19 cellular contexts compared by ENCODE assay signal in the genomic region with DNA sequence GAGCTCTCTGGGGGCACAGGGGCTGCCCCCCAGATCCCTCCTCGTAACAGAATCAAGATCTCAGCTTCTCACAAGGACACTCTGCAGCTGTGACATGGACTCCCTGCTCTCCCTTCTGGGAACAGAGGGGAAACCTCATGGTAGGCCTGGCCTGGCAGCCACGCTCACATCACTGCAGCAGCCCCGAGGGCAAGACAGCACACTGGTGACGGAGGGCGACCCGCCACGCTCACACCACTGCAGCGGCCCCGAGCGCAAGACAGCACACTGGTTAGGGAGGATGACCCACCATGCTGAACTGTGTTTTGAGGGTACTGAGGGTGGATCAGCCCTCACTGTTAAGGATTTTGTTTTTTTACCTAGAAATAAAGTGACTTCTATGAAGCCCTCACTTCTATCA. TPM values are rescaled to one million over a fixed set of nuclear protein-coding genes. Genes with fewer than 3 reads are reported as not detected.
DNase-seq lines count a peak whose midpoint lies in the region; ATAC-seq and TF ChIP-seq lines count a peak whose summit lies in the region.
"Had no signal": no experiment of that assay in that cellular context is flagged by ENCODE, and none has a peak within 500 bp of the region (broad histone marks: within the 10 kb centered on the region; RNA-seq: fewer than 3 reads in every experiment).

No MANE protein-coding gene starts in this region.

- H3K4me3 ChIP-seq in left ventricle myocardium inferior = no peak overlapping the region
- no peak overlapping the region for H3K4me3 ChIP-seq in neuronal stem cell (ENCODE audit: low read length in 2 of 2)
- H3K4me3 ChIP-seq: GM23248 had no signal

- H3K27ac Mint-ChIP-seq in brain = peak overlapping the region in 4 of 5 experiments; percentile 0 to 91 (median 54)
- H3K27ac Mint-ChIP-seq: CD4-positive, CD25-positive, alpha-beta regulatory T cell; CD8-positive, alpha-beta memory T cell; IgD-negative memory B cell had no signal

- no peak overlapping the region for H3K4ac ChIP-seq in neuronal stem cell (ENCODE audit: low read length)

- H3K4me3 Mint-ChIP-seq in brain = no peak overlapping the region
- H3K4me3 Mint-ChIP-seq: CD4-positive, CD25-positive, alpha-beta regulatory T cell; CD8-positive, alpha-beta memory T cell; IgD-negative memory B cell had no signal

- no peaks in the 10 kb centered on the region for H3K4me1 ChIP-seq in left ventricle myocardium inferior
- H3K4me1 ChIP-seq in neuronal stem cell (ENCODE audit: control insufficient read depth in 2 of 2, insufficient read depth in 1 of 2, low read depth in 1 of 2, low read length in 2 of 2) = peaks cover 0 to 5% of the 10 kb centered on the region in 2 donors

- H2BK5ac ChIP-seq in neuronal stem cell (ENCODE audit: low read length) = no peak overlapping the region

- no peak overlapping the region for H2BK120ac ChIP-seq in neuronal stem cell (ENCODE audit: low read depth, low read length)

- no peak overlapping the region for H2AK5ac ChIP-seq in neuronal stem cell (ENCODE audit: low read depth, low read length)

- DNase-seq in Right ventricle myocardium inferior (ENCODE audit: missing footprints) (peak; percentile 27), left ventricle myocardium inferior (no peak), neuronal stem cell (ENCODE audit: low spot score) (no peak), dedifferentiated amniotic fluid mesenchymal stem cell (ENCODE audit: extremely low spot score) (no peak), EL (no peak), HCEC 1CT (no peak)
- DNase-seq: 8988T; C1 segment of cervical spinal cord; CD4-positive, CD25-positive, alpha-beta regulatory T cell; CD8-positive, alpha-beta memory T cell; COR-L47; DMS 273 treated with DMSO at 0.1 percent for 48 hours; DND-41; GM23248 had no signal

- WGBS in neuronal stem cell (ENCODE audit: extremely low coverage in 2 of 2, insufficient read length in 2 of 2, insufficient replicate concordance in 1 of 2), 2 donors = no CpG with 5 or more reads among the region's 10 CpGs

- peaks cover 47% of the 10 kb centered on the region for H3K27me3 ChIP-seq in left ventricle myocardium inferior (ENCODE audit: low read depth)
- H3K27me3 ChIP-seq in neuronal stem cell (ENCODE audit: control insufficient read depth in 3 of 3, insufficient read depth in 3 of 3, low read depth in 1 of 3, low read length in 3 of 3) = no peaks in the 10 kb centered on the region

- H3K23ac ChIP-seq in neuronal stem cell (ENCODE audit: low read depth, low read length, poor library complexity) = peak overlapping the region; percentile 62

- peaks cover 10% of the 10 kb centered on the region for H3K79me1 ChIP-seq in neuronal stem cell (ENCODE audit: low read depth, low read length)

- no peak overlapping the region for H4K91ac ChIP-seq in neuronal stem cell (ENCODE audit: low read depth, low read length, poor library complexity)

- no peak for TF ChIP-seq CTCF in left ventricle myocardium inferior (IDR thresholded peaks at IDR 0.05; ENCODE audit: borderline replicate concordance)
- TF ChIP-seq CTCF in brain (conservative IDR thresholded peaks at IDR 0.05) = no peak

- H3K4me1 Mint-ChIP-seq in brain = peaks cover 61% of the 10 kb centered on the region
- H3K4me1 Mint-ChIP-seq: CD4-positive, CD25-positive, alpha-beta regulatory T cell; CD8-positive, alpha-beta memory T cell had no signal

- no peaks in the 10 kb centered on the region for H3K9me3 ChIP-seq in left ventricle myocardium inferior (replicated peaks)
- H3K9me3 ChIP-seq in neuronal stem cell (replicated peaks in 1 of 2; ENCODE audit: control insufficient read depth in 2 of 2, insufficient read depth in 1 of 2, low read depth in 1 of 2, low read length in 2 of 2) = peaks cover 0 to 2% of the 10 kb centered on the region in 2 donors

- H4K8ac ChIP-seq in neuronal stem cell (ENCODE audit: low read depth, low read length) = no peak overlapping the region

- intact Hi-C loops in Right ventricle myocardium inferior (cut with DNase I) (no loop called here), left ventricle myocardium inferior (cut with micrococcal nuclease) (no loop called here)

- no peak overlapping the region for H2BK15ac ChIP-seq in neuronal stem cell (ENCODE audit: low read length)

- H3K18ac ChIP-seq in neuronal stem cell (ENCODE audit: low read length) = peak overlapping the region; percentile 46

- H3K36me3 Mint-ChIP-seq in brain = peaks cover 29% of the 10 kb centered on the region
- H3K36me3 Mint-ChIP-seq: CD4-positive, CD25-positive, alpha-beta regulatory T cell; CD8-positive, alpha-beta memory T cell; IgD-negative memory B cell had no signal

- H3K36me3 ChIP-seq in left ventricle myocardium inferior (no peaks in the 10 kb centered on the region), neuronal stem cell (replicated peaks in 1 of 2; ENCODE audit: control insufficient read depth in 2 of 2, insufficient read depth in 2 of 2, low read length in 2 of 2) (peaks cover 9 to 60% of the 10 kb centered on the region in 2 donors)

- no peaks in the 10 kb centered on the region for H3K9me3 Mint-ChIP-seq in brain
- H3K9me3 Mint-ChIP-seq: CD8-positive, alpha-beta memory T cell; IgD-negative memory B cell had no signal

- H3K4me2 ChIP-seq in neuronal stem cell (ENCODE audit: insufficient read depth, low read length, poor library complexity, severe bottlenecking) = no peak overlapping the region

- ATAC-seq in Right ventricle myocardium inferior (no peak), HG02970 (IDR thresholded peaks at IDR 0.05; ENCODE audit: low FRiP score, unreplicated experiment) (no peak)
- ATAC-seq: HepG2 had no signal

- H3K27ac ChIP-seq in left ventricle myocardium inferior (replicated peaks) (no peak overlapping the region), neuronal stem cell (replicated peaks; ENCODE audit: low read length) (no peak overlapping the region)
- H3K27ac ChIP-seq: GM23248 had no signal

- no peak overlapping the region for H3K14ac ChIP-seq in neuronal stem cell (ENCODE audit: low read length)

- peaks cover 2% of the 10 kb centered on the region for H3K27me3 Mint-ChIP-seq in brain

- H2BK12ac ChIP-seq in neuronal stem cell (ENCODE audit: low read length) = no peak overlapping the region

- H3K9ac ChIP-seq in neuronal stem cell (ENCODE audit: low read depth, low read length, poor library complexity) = peak overlapping the region; percentile 51
- H3K9ac ChIP-seq: GM23248 had no signal

- H2AFZ ChIP-seq in neuronal stem cell (ENCODE audit: low read length) = no peak overlapping the region
- H2AFZ ChIP-seq: GM23248 had no signal

RNA-seq across cellular contexts. Expression of a gene that starts 46.8 kb away (rescaled TPM):
- total RNA-seq in Right ventricle myocardium inferior (not detected), left ventricle myocardium inferior (0.69 TPM)
- polyA plus RNA-seq in brain (ENCODE audit: insufficient read depth, low read depth, low replicate concordance) = 8.2 TPM
- 17.7 TPM for polyA plus RNA-seq in neuronal stem cell (2013, experiment 1 of 2)
- 21.4 TPM for polyA plus RNA-seq in neuronal stem cell (2013, experiment 2 of 2)
- total RNA-seq: CD4-positive, CD25-positive, alpha-beta regulatory T cell; CD8-positive, alpha-beta memory T cell; GM23248; HepG2 had no signal
- polyA plus RNA-seq: AG04450; CD4-positive, CD25-positive, alpha-beta regulatory T cell; CD8-positive, alpha-beta memory T cell; GM23248; HepG2; IgD-negative memory B cell had no signal
